8 cellular contexts compared by ENCODE assay signal in genomic region chr6:153024401-153025017, GRCh38. TPM values are rescaled to one million over a fixed set of nuclear protein-coding genes. Genes with fewer than 3 reads are reported as not detected.
DNase-seq lines count a peak whose midpoint lies in the region; ATAC-seq and TF ChIP-seq lines count a peak whose summit lies in the region.

No MANE protein-coding gene starts in this region.

- H3K27ac ChIP-seq in HEK293 (ENCODE audit: extremely low read depth, low read depth, low read length) (no peak overlapping the region), right atrium auricular region (no peak overlapping the region)

- TF ChIP-seq CTCF in HEK293 (tag by site-specific recombination; IDR thresholded peaks at IDR 0.05) (peak; percentile 54; the same call in 1 of the 2 replicates), right atrium auricular region (IDR thresholded peaks at IDR 0.05) (peak; percentile 62 to 82)

- no peaks in the 10 kb centered on the region for H3K27me3 ChIP-seq in right atrium auricular region

- CTCF ChIA-PET in HEK293 (lab: Yijun Ruan, JAX), result interaction anchor here (0.6 to 3.5 kb wide), 23 partner anchors 9 to 1259 kb away, joined by 3 to 25 read pairs (median 3); no protein-coding TSS in a partner anchor

- in situ Hi-C loops in SK-MEL-5 (cut with HindIII; ENCODE audit: low pct_unique_long_range_greater_than_20kb, low sequenced_read_pairs), result no loop called here

- POLR2A ChIA-PET in HEK293 (lab: Yijun Ruan, JAX), result no interaction called here

- intact Hi-C loops in Right ventricle myocardium inferior (cut with DNase I), result loop anchor here (2.0 to 5.0 kb wide), 2 partner anchors 72 to 160 kb away; no protein-coding TSS in a partner anchor
- intact Hi-C loops in cardiac septum (cut with DNase I), result loop anchor here (5.0 kb wide), 1 partner anchor 157 kb away; no protein-coding TSS in a partner anchor
- intact Hi-C loops in sciatic nerve (cut with DNase I), result no loop called here

- H3K4me1 ChIP-seq in HEK293 (ENCODE audit: control insufficient read depth, insufficient read depth, low read length) (no peaks in the 10 kb centered on the region), right atrium auricular region (peaks cover 0 to 5% of the 10 kb centered on the region in 2 donors)

- DNase-seq in Right ventricle myocardium inferior (ENCODE audit: missing footprints) (no peak), cardiac septum (ENCODE audit: low spot score) (no peak), LHCN-M2 (ENCODE audit: low read depth) (peak; percentile 53), SK-MEL-5 (ENCODE audit: low read depth, low spot score) (peak; percentile 81), amniotic stem cell (lab: John Stamatoyannopoulos, UW) (peak; percentile 25), right atrium auricular region (ENCODE audit: low spot score) (no peak), sciatic nerve (ENCODE audit: low spot score) (no peak)

- H3K4me3 ChIP-seq in HEK293 (ENCODE audit: low read depth, low read length) (no peak overlapping the region), right atrium auricular region (no peak overlapping the region)

- H3K36me3 ChIP-seq in HEK293 (ENCODE audit: control insufficient read depth in 2 of 2, insufficient read depth in 1 of 2, low read length in 2 of 2) (no peaks in the 10 kb centered on the region), right atrium auricular region (no peaks in the 10 kb centered on the region)

- H3K9me3 ChIP-seq in HEK293 (ENCODE audit: control insufficient read depth, insufficient read depth, low read depth, low read length), result no peaks in the 10 kb centered on the region
- no peaks in the 10 kb centered on the region for H3K9me3 ChIP-seq in right atrium auricular region

- ATAC-seq in Right ventricle myocardium inferior, result peak; percentile 64
- ATAC-seq in sciatic nerve, result peak; percentile 76

TF ChIP-seq in HEK293, 187 proteins besides CTCF, POLR2A, EP300 and RAD21:
- peak; percentile 69; the same call in 1 of the 2 replicates for TF ChIP-seq ZNF660 (tag by site-specific recombination; IDR thresholded peaks at IDR 0.05)
- no peak for TF ChIP-seq ZBTB1 (tag by site-specific recombination; IDR thresholded peaks at IDR 0.05)
- no peak for TF ChIP-seq ZBTB8A (tag by site-specific recombination; IDR thresholded peaks at IDR 0.05)
- TF ChIP-seq ZNF654 (tag by site-specific recombination; IDR thresholded peaks at IDR 0.05; ENCODE audit: low read depth), result peak; percentile 91
- no peak for TF ChIP-seq ZNF791 (tag by site-specific recombination; IDR thresholded peaks at IDR 0.05)
- no peak for TF ChIP-seq ZNF311 (tag by site-specific recombination; IDR thresholded peaks at IDR 0.05; ENCODE audit: borderline replicate concordance)
- TF ChIP-seq ZNF521 (tag by site-specific recombination; IDR thresholded peaks at IDR 0.05), result no peak
- TF ChIP-seq, protein P1, sequence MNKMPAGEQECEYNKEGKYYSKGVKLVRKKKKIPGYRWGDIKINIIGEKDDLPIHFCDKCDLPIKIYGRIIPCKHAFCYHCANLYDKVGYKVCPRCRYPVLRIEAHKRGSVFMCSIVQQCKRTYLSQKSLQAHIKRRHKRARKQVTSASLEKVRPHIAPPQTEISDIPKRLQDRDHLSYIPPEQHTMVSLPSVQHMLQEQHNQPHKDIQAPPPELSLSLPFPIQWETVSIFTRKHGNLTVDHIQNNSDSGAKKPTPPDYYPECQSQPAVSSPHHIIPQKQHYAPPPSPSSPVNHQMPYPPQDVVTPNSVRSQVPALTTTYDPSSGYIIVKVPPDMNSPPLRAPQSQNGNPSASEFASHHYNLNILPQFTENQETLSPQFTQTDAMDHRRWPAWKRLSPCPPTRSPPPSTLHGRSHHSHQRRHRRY (tag by site-specific recombination; IDR thresholded peaks at IDR 0.05), result no peak
- TF ChIP-seq ZNF239 (tag by site-specific recombination; IDR thresholded peaks at IDR 0.05), result no peak
- 0 out of 2 replicates have a peak, but pooled peaks have one; percentile 29 for TF ChIP-seq ZFP37 (tag by site-specific recombination; IDR thresholded peaks at IDR 0.05)
- no peak for TF ChIP-seq ZNF548 (tag by site-specific recombination; IDR thresholded peaks at IDR 0.05)
- TF ChIP-seq ZFP41 (tag by site-specific recombination; IDR thresholded peaks at IDR 0.05; ENCODE audit: borderline replicate concordance), result no peak
- TF ChIP-seq ZNF514 (tag by site-specific recombination; IDR thresholded peaks at IDR 0.05), result no peak
- TF ChIP-seq ZNF76 (tag by site-specific recombination; IDR thresholded peaks at IDR 0.05; ENCODE audit: borderline replicate concordance, low read depth), result no peak
- no peak for TF ChIP-seq GFI1B (tag by site-specific recombination; IDR thresholded peaks at IDR 0.05)
- TF ChIP-seq ZNF776 (tag by site-specific recombination; IDR thresholded peaks at IDR 0.05; ENCODE audit: borderline replicate concordance), result no peak

RNA-seq across cellular contexts. Expression of gene MTRF1L, which starts 22.0 kb away (rescaled TPM):
- total RNA-seq in Right ventricle myocardium inferior, result 30.8 TPM
- 23.8 TPM for total RNA-seq in cardiac septum
- 21.1 and 24.1 TPM in 2 replicates for total RNA-seq in LHCN-M2 (2014; rRNA removed)
- 10.3 TPM for polyA plus RNA-seq in LHCN-M2 (2012)
- total RNA-seq in SK-MEL-5 (2014; rRNA removed; shearing (Covaris generic)), result 29.0 and 32.5 TPM in 2 replicates
- 16.7 and 19.3 TPM in 2 replicates for polyA plus RNA-seq in SK-MEL-5 (2015; cell fraction: cytosol; rRNA removed)
- polyA plus RNA-seq in SK-MEL-5 (2015; cell fraction: nucleus; rRNA removed), result 21.0 and 21.7 TPM in 2 replicates
- 10 to 100 TPM; 21.4 to 26.4 TPM for total RNA-seq in right atrium auricular region
- 17.8 TPM for total RNA-seq in sciatic nerve

RNA-seq across cellular contexts. Expression of gene FBXO5, which starts 41.7 kb away (rescaled TPM):
- total RNA-seq in Right ventricle myocardium inferior (2.4 TPM), cardiac septum (2.1 TPM), LHCN-M2 (2014; rRNA removed) (46.7 and 53.7 TPM in 2 replicates), right atrium auricular region (1 to 10 TPM; 2.0 to 2.9 TPM), sciatic nerve (5.1 TPM)
- polyA plus RNA-seq in LHCN-M2 (2012), result 7.6 TPM
- 17.4 and 17.8 TPM in 2 replicates for total RNA-seq in SK-MEL-5 (2014; rRNA removed; shearing (Covaris generic))
- polyA plus RNA-seq in SK-MEL-5 (2015; cell fraction: cytosol; rRNA removed), result 14.3 and 17.8 TPM in 2 replicates
- 26.6 and 32.0 TPM in 2 replicates for polyA plus RNA-seq in SK-MEL-5 (2015; cell fraction: nucleus; rRNA removed)

Comparison
In these comparisons a context has a peak if more than half of its experiments do, and no peak if none do; other contexts are left out.
1. DNase-seq: peak in LHCN-M2 (single experiment), SK-MEL-5 (single experiment) and amniotic stem cell (single experiment); none in Right ventricle myocardium inferior (single experiment), cardiac septum (single experiment), right atrium auricular region (single experiment) and sciatic nerve (single experiment).